18 cellular contexts compared by ENCODE assay signal in the genomic region with DNA sequence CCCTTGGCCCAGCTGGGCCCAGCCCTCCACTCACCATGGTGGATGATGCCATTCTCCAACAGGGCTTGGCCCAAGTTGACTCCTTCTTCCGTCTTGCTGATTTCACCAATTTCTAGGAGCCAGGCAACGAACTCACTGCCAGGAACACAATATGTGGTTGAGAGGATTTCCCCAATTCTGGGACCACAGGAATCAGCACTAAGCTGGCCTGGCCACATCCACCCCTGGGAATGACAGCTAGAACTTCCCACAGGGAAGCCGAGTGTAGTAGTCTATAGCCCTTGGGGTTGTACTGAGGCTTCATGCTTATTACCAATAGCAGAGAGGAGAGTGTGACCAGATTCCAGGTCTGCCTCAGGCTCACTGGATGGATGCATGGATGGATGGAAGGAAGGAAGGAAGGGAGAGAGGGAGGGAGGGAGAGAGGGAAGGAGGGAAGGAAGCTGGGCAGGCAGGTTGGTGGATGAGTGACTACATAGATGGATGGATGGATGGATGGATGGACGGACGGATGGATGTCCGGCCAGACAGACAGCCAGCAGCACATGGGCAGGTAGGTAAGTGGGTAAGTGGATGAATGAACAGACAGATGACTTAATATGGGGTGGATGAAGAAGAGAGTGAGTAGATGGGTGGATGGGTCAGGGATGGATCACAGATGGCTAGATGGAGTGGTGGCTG.
DNase-seq lines count a peak whose midpoint lies in the region; ATAC-seq and TF ChIP-seq lines count a peak whose summit lies in the region.
"Had no signal": no experiment of that assay in that cellular context is flagged by ENCODE, and none has a peak within 500 bp of the region (broad histone marks: within the 10 kb centered on the region; RNA-seq: fewer than 3 reads in every experiment).

No MANE protein-coding gene starts in this region.

- H3K9me3 ChIP-seq in lower lobe of right lung (no peaks in the 10 kb centered on the region), aorta (ENCODE audit: control insufficient read depth, low read length) (no peaks in the 10 kb centered on the region)
- H3K9me3 ChIP-seq: BLaER1 treated with 17β-estradiol and CSF1 and Interleukin-3, amounts not matched to agents 10 nM and 100 nM; MG63 had no signal

- peaks cover 51% of the 10 kb centered on the region for H3K36me3 ChIP-seq in lower lobe of right lung
- H3K36me3 ChIP-seq in aorta (ENCODE audit: control insufficient read depth in 1 of 2, insufficient read depth in 2 of 2, low read length in 1 of 2) = no peaks in the 10 kb centered on the region
- H3K36me3 ChIP-seq: MG63 had no signal

- no peaks in the 10 kb centered on the region for H3K27me3 ChIP-seq in lower lobe of right lung (ENCODE audit: low read depth)
- H3K27me3 ChIP-seq in aorta (ENCODE audit: control insufficient read depth in 1 of 2, insufficient read depth in 2 of 2, low read length in 1 of 2) = no peaks in the 10 kb centered on the region
- H3K27me3 ChIP-seq: BLaER1 treated with 17β-estradiol and CSF1 and Interleukin-3, amounts not matched to agents 10 nM and 100 nM; MG63 had no signal

- ATAC-seq in lower lobe of right lung (no peak), aorta (ENCODE audit: low FRiP score) (no peak), GM19328 (IDR thresholded peaks at IDR 0.05; ENCODE audit: unreplicated experiment) (no peak), GM19395 (IDR thresholded peaks at IDR 0.05; ENCODE audit: unreplicated experiment) (no peak), HG02610 (IDR thresholded peaks at IDR 0.05; ENCODE audit: unreplicated experiment) (no peak)
- ATAC-seq: PC-3 had no signal

- H3K4me1 ChIP-seq in lower lobe of right lung = peaks cover 48% of the 10 kb centered on the region
- peaks cover 0 to 3% of the 10 kb centered on the region in 2 donors for H3K4me1 ChIP-seq in aorta (ENCODE audit: control insufficient read depth in 1 of 2, insufficient read depth in 2 of 2, low read length in 2 of 2)

- H3K4me3 ChIP-seq in astrocyte of the spinal cord (ENCODE audit: low read depth, low read length) = no peak overlapping the region
- H3K4me3 ChIP-seq in lower lobe of right lung = no peak overlapping the region
- H3K4me3 ChIP-seq in aorta (ENCODE audit: low read length in 2 of 2) = no peak overlapping the region
- H3K4me3 ChIP-seq: BLaER1 treated with 17β-estradiol and CSF1 and Interleukin-3, amounts not matched to agents 10 nM and 100 nM; MG63 had no signal

- in situ Hi-C loops in astrocyte of the spinal cord (cut with HindIII; ENCODE audit: low sequenced_read_pairs) = no loop called here

- intact Hi-C loops in lower lobe of right lung (cut with DNase I) (no loop called here), aorta (cut with DNase I) (loop anchor here in 1 of 2 donors (5.0 kb wide), 1 partner anchor 146 kb away; a partner anchor contains a TSS)

- no peak for TF ChIP-seq CTCF in astrocyte of the spinal cord (IDR thresholded peaks at IDR 0.05; ENCODE audit: low read depth, low read length)
- no peak for TF ChIP-seq CTCF in lower lobe of right lung (IDR thresholded peaks at IDR 0.05)

- H3K27ac ChIP-seq in lower lobe of right lung = no peak overlapping the region
- no peak overlapping the region for H3K27ac ChIP-seq in aorta (ENCODE audit: low read depth in 1 of 2, low read length in 2 of 2)
- H3K27ac ChIP-seq: HL-60 had no signal

- DNase-seq in RPMI7951 (ENCODE audit: low read depth) (peak; percentile 67), astrocyte of the spinal cord (ENCODE audit: low read depth, low spot score) (peak; percentile 48), lower lobe of right lung (peak; percentile 12), aorta (peak; percentile 15 to 32)
- DNase-seq: DMS 273 treated with DMSO at 0.1 percent for 48 hours, H7, KG1, MG63, NCI-H1092 treated with DMSO at 0.1 percent for 48 hours, NCI-H1694, NCI-H345, NCI-H69, PC-3 had no signal

- WGBS in aorta, 2 donors = 64 to 69% methylated on average over 6 of the region's 6 CpGs

Comparison
In these comparisons a context has a peak if more than half of its experiments do, and no peak if none do; other contexts are left out.
1. DNase-seq: peak in every context shown above with its lines; median percentile 67 in RPMI7951; 48 in astrocyte of the spinal cord; 24 in aorta; 12 in lower lobe of right lung.